Comparison of ENCODE assay signal across 17 cellular contexts in the genomic region with DNA sequence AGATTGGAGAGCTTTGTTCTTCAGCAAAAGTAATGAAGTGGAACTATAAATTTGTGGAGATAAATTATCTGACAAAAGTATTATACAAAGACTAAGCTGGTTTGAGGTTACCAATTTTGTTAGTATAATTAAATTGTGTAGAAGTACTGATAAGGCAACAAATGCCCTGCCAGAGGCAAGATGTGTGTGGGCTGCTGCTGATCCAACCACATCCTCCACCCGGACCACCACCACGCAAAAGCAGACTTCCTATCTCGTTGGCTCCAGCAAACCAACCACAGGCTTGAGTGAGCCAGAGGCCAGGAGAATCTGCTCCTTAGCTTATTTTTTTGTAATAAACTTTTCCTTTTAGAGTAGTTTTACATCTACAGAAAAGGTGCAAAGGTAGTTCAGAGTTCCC. TPM values are rescaled to one million over a fixed set of nuclear protein-coding genes. Genes with fewer than 3 reads are reported as not detected.
DNase-seq lines count a peak whose midpoint lies in the region; ATAC-seq, FAIRE-seq and TF ChIP-seq lines count a peak whose summit lies in the region.
"Had no signal": no experiment of that assay in that cellular context is flagged by ENCODE, and none has a peak within 500 bp of the region (broad histone marks: within the 10 kb centered on the region; RNA-seq: fewer than 3 reads in every experiment).

No MANE protein-coding gene starts in this region.

- peak overlapping the region; percentile 9 for H3K27ac ChIP-seq in KOPT-K1 (ENCODE audit: low read depth, low read length, poor library complexity, severe bottlenecking)
- peak overlapping the region; percentile 51 for H3K27ac ChIP-seq in SJSA1
- no peak overlapping the region for H3K27ac ChIP-seq in astrocyte (ENCODE audit: low read depth, low read length)
- H3K27ac ChIP-seq in H9 (ENCODE audit: insufficient read length, low read depth, low read length), result no peak overlapping the region
- H3K27ac ChIP-seq: HL-60 had no signal

- no peaks in the 10 kb centered on the region for H3K36me3 ChIP-seq in KOPT-K1 (ENCODE audit: insufficient read depth, low read length)
- no peaks in the 10 kb centered on the region for H3K36me3 ChIP-seq in SJSA1
- no peaks in the 10 kb centered on the region for H3K36me3 ChIP-seq in astrocyte (ENCODE audit: insufficient read depth, low read length)

- H3K27me3 Mint-ChIP-seq in astrocyte (ENCODE audit: low read depth, unreplicated experiment) (peaks cover 2% of the 10 kb centered on the region), H9 (ENCODE audit: low read depth) (peaks cover 11% of the 10 kb centered on the region)

- no peak overlapping the region for H3T11ph ChIP-seq in H9 (ENCODE audit: low read length)

- no peak overlapping the region for H4K8ac ChIP-seq in H9 (replicated peaks; ENCODE audit: insufficient read length, low read depth, low read length)

- H3K4me1 Mint-ChIP-seq in astrocyte (ENCODE audit: low read depth, unreplicated experiment) (no peaks in the 10 kb centered on the region), H9 (peaks cover 4 to 6% of the 10 kb centered on the region in 2 experiments)

- H3K9me3 ChIP-seq in KOPT-K1 (ENCODE audit: insufficient read depth, low read length, poor library complexity, severe bottlenecking) (no peaks in the 10 kb centered on the region), SJSA1 (replicated peaks) (no peaks in the 10 kb centered on the region), astrocyte (ENCODE audit: insufficient read depth, low read depth, low read length) (no peaks in the 10 kb centered on the region), H9 (ENCODE audit: control insufficient read depth, low read depth, low read length) (no peaks in the 10 kb centered on the region)

- no peak overlapping the region for H2BK5ac ChIP-seq in H9 (ENCODE audit: insufficient read length, low read length)

- no peak overlapping the region for H2BK120ac ChIP-seq in H9 (ENCODE audit: low read depth, low read length, poor library complexity, severe bottlenecking)

- no peak overlapping the region for H3K56ac ChIP-seq in H9 (ENCODE audit: insufficient read length, low read depth, low read length)

- no peaks in the 10 kb centered on the region for H3K79me2 ChIP-seq in astrocyte (ENCODE audit: insufficient read depth, low read length)
- H3K79me2 ChIP-seq in H9 (ENCODE audit: insufficient read depth, low read length), result no peaks in the 10 kb centered on the region

- no peak for TF ChIP-seq POLR2A in H54 (IDR thresholded peaks at IDR 0.05; ENCODE audit: low read depth, low read length)

- TF ChIP-seq CTCF in astrocyte (IDR thresholded peaks at IDR 0.05; ENCODE audit: insufficient read depth, low read depth, low read length), result no peak
- TF ChIP-seq CTCF in H9 (conservative IDR thresholded peaks at IDR 0.05), result no peak

- H3K23me2 ChIP-seq in H9 (ENCODE audit: insufficient read length, low read depth, low read length, poor library complexity, severe bottlenecking), result no peaks in the 10 kb centered on the region

- H3K4me2 ChIP-seq in astrocyte (ENCODE audit: low read length), result no peak overlapping the region
- no peak overlapping the region for H3K4me2 ChIP-seq in H9 (ENCODE audit: insufficient read depth, insufficient read length, low read length)

- H3K36me3 Mint-ChIP-seq in astrocyte (ENCODE audit: low read depth, unreplicated experiment) (no peaks in the 10 kb centered on the region), H9 (ENCODE audit: insufficient read depth in 1 of 3, low read depth in 3 of 3) (no peaks in the 10 kb centered on the region)

- FAIRE-seq in astrocyte (lab: Jason Lieb, UNC), result no peak
- FAIRE-seq in H54 (lab: Jason Lieb, UNC), result no peak

- H3K27me3 ChIP-seq in SJSA1 (replicated peaks) (no peaks in the 10 kb centered on the region), astrocyte (ENCODE audit: insufficient read depth, low read length) (peaks cover 6% of the 10 kb centered on the region), H9 (ENCODE audit: insufficient read depth, low read length) (no peaks in the 10 kb centered on the region)

- H4K20me1 ChIP-seq in astrocyte (ENCODE audit: insufficient read depth, low read length) (no peaks in the 10 kb centered on the region), H9 (ENCODE audit: control insufficient read depth, insufficient read depth, insufficient read length) (no peaks in the 10 kb centered on the region)

- no peak for ATAC-seq in GM19324 (IDR thresholded peaks at IDR 0.05; ENCODE audit: low FRiP score, unreplicated experiment)

- H3K4ac ChIP-seq in H9 (ENCODE audit: low read depth, low read length), result no peak overlapping the region

- no peak overlapping the region for H2AFZ ChIP-seq in astrocyte (ENCODE audit: low read depth, low read length)
- no peak overlapping the region for H2AFZ ChIP-seq in H9 (ENCODE audit: low read length)

- no peak overlapping the region for H3K27ac Mint-ChIP-seq in astrocyte (ENCODE audit: unreplicated experiment)
- no peak overlapping the region for H3K27ac Mint-ChIP-seq in H9
- H3K27ac Mint-ChIP-seq: B cell had no signal

- no peaks in the 10 kb centered on the region for H3K79me1 ChIP-seq in H9 (ENCODE audit: insufficient read depth, low read depth, low read length, poor library complexity, severe bottlenecking)

- no peak overlapping the region for H2BK15ac ChIP-seq in H9 (ENCODE audit: low read depth, low read length)

- H3K9ac ChIP-seq in astrocyte (ENCODE audit: low read length) (no peak overlapping the region), H9 (ENCODE audit: extremely low read depth, insufficient read length, low read length) (no peak overlapping the region)

- no peak overlapping the region for H4K91ac ChIP-seq in H9 (ENCODE audit: insufficient read length, low read depth, low read length)

- no peak overlapping the region for H3K14ac ChIP-seq in H9 (ENCODE audit: insufficient read depth, low read length)

- H2AK5ac ChIP-seq in H9 (ENCODE audit: insufficient read length, low read length), result no peak overlapping the region

- no peak overlapping the region for H2BK12ac ChIP-seq in H9 (ENCODE audit: insufficient read length, low read depth, low read length)

- H3K18ac ChIP-seq in H9 (ENCODE audit: insufficient read length, low read depth, low read length), result no peak overlapping the region

- no peak overlapping the region for H2BK20ac ChIP-seq in H9 (ENCODE audit: low read depth, low read length, poor library complexity, severe bottlenecking)

- no CpG with 5 or more reads among the region's 3 CpGs for WGBS in H9 (ENCODE audit: extremely low coverage, insufficient read length, low lambda C conversion rate)

- peak; percentile 78 for DNase-seq in CMK (ENCODE audit: low read depth)
- DNase-seq in SJSA1 (ENCODE audit: low read depth in 1 of 2, low spot score in 2 of 2), result peak; percentile 79 to 92
- peak; percentile 47 for DNase-seq in astrocyte (ENCODE audit: low read depth)
- DNase-seq in COLO829 (ENCODE audit: low spot score), result no peak
- no peak for DNase-seq in H9
- DNase-seq in H54 (ENCODE audit: insufficient read length, low spot score), result no peak
- DNase-seq: DMS153, KG1, NCI-H1417 treated with DMSO at 0.1 percent for 48 hours, NCI-H2029, NCI-H510A, RPMI8226, T-helper 1 cell had no signal

- H3K4me3 Mint-ChIP-seq in astrocyte (ENCODE audit: unreplicated experiment) (no peak overlapping the region), H9 (no peak overlapping the region)
- H3K4me3 Mint-ChIP-seq: B cell had no signal

- H4K5ac ChIP-seq in H9 (ENCODE audit: insufficient read length, low read depth, low read length), result no peak overlapping the region

- H3K4me1 ChIP-seq in SJSA1 (replicated peaks) (peaks cover 57% of the 10 kb centered on the region), astrocyte (ENCODE audit: insufficient read depth, low read length) (no peaks in the 10 kb centered on the region), H9 (ENCODE audit: insufficient read depth, low read length) (no peaks in the 10 kb centered on the region)

- H3K9me3 Mint-ChIP-seq in astrocyte (ENCODE audit: unreplicated experiment) (no peaks in the 10 kb centered on the region), H9 (no peaks in the 10 kb centered on the region)

- no peak overlapping the region for H3K23ac ChIP-seq in H9 (ENCODE audit: insufficient read length, low read depth, low read length)

- H3K4me3 ChIP-seq in SJSA1, result no peak overlapping the region
- no peak overlapping the region for H3K4me3 ChIP-seq in astrocyte (ENCODE audit: insufficient read depth, low read depth, low read length)

RNA-seq across cellular contexts. Expression of gene MYLK4, which starts 1.1 kb away (rescaled TPM):
- 0.26 TPM in 1 of 2 replicates, not detected in the other for total RNA-seq in SJSA1 (2014; rRNA removed; shearing (Covaris generic))
- total RNA-seq in astrocyte, result 0.23 and 0.55 TPM in 2 replicates
- total RNA-seq in H9 (2021), result 0.28 and 0.44 TPM in 2 replicates

RNA-seq across cellular contexts. Expression of gene WRNIP1, which starts 13.3 kb away (rescaled TPM):
- 122 and 130 TPM in 2 replicates for total RNA-seq in SJSA1 (2014; rRNA removed; shearing (Covaris generic))
- 31.3 and 31.5 TPM in 2 replicates for total RNA-seq in astrocyte
- 38.1 and 40.0 TPM in 2 replicates for total RNA-seq in H9 (2021)

Comparison
In these comparisons a context has a peak if more than half of its experiments do, and no peak if none do; other contexts are left out.
1. DNase-seq: peak in CMK (single experiment), SJSA1 (2 of 2) and astrocyte (single experiment); none in COLO829 (single experiment), H9 (single experiment) and H54 (single experiment).
2. H3K27ac ChIP-seq: peak in KOPT-K1 (single experiment) and SJSA1 (single experiment); none in astrocyte (single experiment) and H9 (single experiment).